In the genomic region with DNA sequence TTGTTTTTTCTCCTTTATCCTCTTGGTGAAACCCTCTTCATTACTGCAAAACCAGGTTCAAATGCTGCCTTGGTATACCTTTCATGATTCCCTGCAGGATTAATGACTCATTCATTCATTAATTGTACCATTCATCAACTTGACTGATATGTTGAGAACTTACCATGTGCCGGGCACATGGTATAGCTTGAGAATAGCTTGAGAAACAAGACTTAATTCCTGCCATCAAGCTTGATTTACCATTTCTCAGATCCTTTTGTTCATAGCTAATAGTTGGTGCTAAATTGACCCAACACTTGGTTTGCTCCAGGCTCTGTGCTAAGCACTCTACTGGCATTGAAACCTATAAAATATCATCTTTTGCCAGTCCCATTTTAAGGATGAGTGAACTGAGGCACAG, we compare ENCODE assay signal across 22 cellular contexts.
"Had no signal": no experiment of that assay in that cellular context is flagged by ENCODE, and none has a peak within 500 bp of the region (broad histone marks: within the 10 kb centered on the region; RNA-seq: fewer than 3 reads in every experiment).

No MANE protein-coding gene starts in this region.

- H3K27ac ChIP-seq: HL-60, KMS-11, RWPE1 had no signal

- FAIRE-seq: HTR-8/SVneo, K562 had no signal

- H3K9me2 ChIP-seq: SK-N-SH had no signal

- H3K36me3 ChIP-seq: MG63 had no signal

- DNase-seq: Kasumi-1, MG63, NCI-H1092, NCI-H1105 treated with DMSO at 0.1 percent for 48 hours, NCI-H1417 treated with DMSO at 0.1 percent for 48 hours, NCI-H187, NCI-H2029, NCI-H2081 treated with DMSO at 0.1 percent for 48 hours, NCI-H2171, NCI-H446, NCI-H510A, NCI-H524 treated with DMSO at 0.1 percent for 48 hours, NCI-H69, NCI-H774, PC-3, SHP77, SK-N-SH had no signal

- H3K4me2 ChIP-seq: KMS-11, SK-N-SH had no signal

- H3K4me3 ChIP-seq: K562, MG63 had no signal

- H3K27me3 ChIP-seq: MG63 had no signal

- H3K9ac ChIP-seq: KMS-11, SK-N-SH had no signal
